ENCODE assay signal across 23 cellular contexts in the genomic region with DNA sequence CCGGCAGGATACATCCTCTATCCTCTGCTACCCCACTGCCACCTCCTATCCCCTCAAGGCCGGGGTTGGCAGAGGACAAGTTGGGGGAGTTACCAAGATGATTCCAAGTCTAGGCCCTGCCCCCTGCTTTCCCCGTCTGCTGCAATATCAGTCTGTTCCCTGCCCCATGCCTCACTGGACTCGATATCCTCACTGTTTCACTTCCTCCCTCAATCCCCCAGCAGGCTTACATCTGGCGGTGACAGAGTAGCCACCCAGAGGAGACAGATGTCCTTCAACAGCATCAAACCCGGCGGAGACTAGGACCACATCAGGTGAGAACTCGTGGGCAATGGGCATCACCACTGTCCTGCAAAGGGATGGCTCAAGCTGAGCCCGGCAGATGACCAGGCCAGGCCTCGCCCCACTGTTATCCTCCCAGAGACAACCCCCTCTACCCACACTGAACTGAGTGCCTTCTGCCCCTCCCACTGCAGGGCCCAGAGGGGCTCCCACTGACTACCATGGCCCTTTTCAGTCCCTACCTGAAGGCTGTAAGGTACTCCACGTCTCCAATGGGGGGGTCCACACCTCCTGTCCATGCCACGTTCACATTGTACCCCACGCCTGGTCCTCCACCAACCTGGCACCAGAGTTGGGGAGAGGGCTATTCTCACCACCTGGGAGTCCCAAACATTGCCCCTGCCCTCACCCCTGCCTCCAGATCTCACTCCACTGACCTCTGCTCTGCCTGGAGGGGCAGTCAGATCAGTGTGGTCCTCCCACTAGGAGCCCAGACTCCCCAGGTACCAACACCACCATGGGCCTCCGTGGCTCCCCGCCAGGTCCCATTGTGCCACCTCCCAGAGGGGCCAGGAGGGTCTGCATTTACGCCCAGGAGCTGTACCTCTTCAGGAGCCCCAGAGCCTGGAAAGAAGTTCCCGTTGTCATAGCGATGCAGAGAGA. TPM values are rescaled to one million over a fixed set of nuclear protein-coding genes. Genes with fewer than 3 reads are reported as not detected.
A peak's percentile ranks its signal among the peaks of the same experiment; 100 is the strongest.
DNase-seq lines count a peak whose midpoint lies in the region; ATAC-seq, FAIRE-seq and TF ChIP-seq lines count a peak whose summit lies in the region.
"Had no signal": no experiment of that assay in that cellular context is flagged by ENCODE, and none has a peak within 500 bp of the region (broad histone marks: within the 10 kb centered on the region; RNA-seq: fewer than 3 reads in every experiment).

No MANE protein-coding gene starts in this region.

- H3K4me3 ChIP-seq in BLaER1 treated with 17β-estradiol and CSF1 and Interleukin-3, amounts not matched to agents 10 nM and 100 nM, result no peak overlapping the region
- H3K4me3 ChIP-seq in GM12878 (no peak overlapping the region), H7 (ENCODE audit: insufficient read depth, low read depth, low read length) (no peak overlapping the region)
- H3K4me3 ChIP-seq: gastroesophageal sphincter, ovary, sigmoid colon had no signal

- intact Hi-C loops in GM12878 (cut with micrococcal nuclease; ENCODE audit: unreplicated experiment), result no loop called here

- no peak overlapping the region for H2AFZ ChIP-seq in GM12878 (ENCODE audit: control insufficient read depth, low read depth, low read length)

- H3K4me1 ChIP-seq in BLaER1 treated with 17β-estradiol and CSF1 and Interleukin-3, amounts not matched to agents 10 nM and 100 nM, result peaks cover 32 to 84% (median 56%) of the 10 kb centered on the region in 10 experiments
- H3K4me1 ChIP-seq in GM12878 (ENCODE audit: control insufficient read depth, insufficient read depth, low read length), result no peaks in the 10 kb centered on the region
- H3K4me1 ChIP-seq: BE2C, sigmoid colon had no signal

- peak overlapping the region; percentile 78 for H3K27ac Mint-ChIP-seq in nephron progenitor cell
- H3K27ac Mint-ChIP-seq: activated CD4-positive, alpha-beta T cell treated with anti-CD3 and anti-CD28 coated beads for 36 hours; activated naive CD4-positive, alpha-beta T cell treated with anti-CD3 and anti-CD28 coated beads for 36 hours had no signal

- H3K4me1 Mint-ChIP-seq in nephron progenitor cell, result peaks cover 41% of the 10 kb centered on the region
- H3K4me1 Mint-ChIP-seq: activated CD4-positive, alpha-beta T cell treated with anti-CD3 and anti-CD28 coated beads for 36 hours had no signal

- BruUV-seq in GM12878 (replicated peaks; lab: Mats Ljungman, UMichigan), result no TSS peak

- in situ Hi-C loops in GM12878 (cut with MboI), result no loop called here

- TF ChIP-seq POLR2A in GM12878 (IDR thresholded peaks at IDR 0.05; ENCODE audit: low read depth, low read length), result peak; percentile 52; the same call in 1 of the 2 replicates

- FAIRE-seq in HTR-8/SVneo (lab: Jason Lieb, UNC) (peak; percentile 44), GM12878 (lab: Jason Lieb, UNC) (no peak)

- TF ChIP-seq CTCF in GM12878 (IDR thresholded peaks at IDR 0.05 in 2 of 3, conservative IDR thresholded peaks at IDR 0.05 in 1 of 3; ENCODE audit: control insufficient read depth in 2 of 3, extremely low read depth in 1 of 3, insufficient read depth in 1 of 3, low read depth in 3 of 3, low read length in 3 of 3) (no peak), nephron progenitor cell (IDR thresholded peaks at IDR 0.05) (no peak)

- H3K9me3 ChIP-seq in BLaER1 treated with 17β-estradiol and CSF1 and Interleukin-3, amounts not matched to agents 10 nM and 100 nM (replicated peaks in 1 of 11), result no peaks in the 10 kb centered on the region
- H3K9me3 ChIP-seq in GM12878 (replicated peaks; ENCODE audit: control insufficient read depth, insufficient read depth, low read length), result no peaks in the 10 kb centered on the region
- H3K9me3 ChIP-seq: BE2C, gastroesophageal sphincter, ovary, sigmoid colon had no signal

- H3K27ac ChIP-seq in BLaER1 treated with 17β-estradiol and CSF1 and Interleukin-3, amounts not matched to agents 10 nM and 100 nM, result peak overlapping the region in 8 of 11 experiments; percentile 16 to 85 (median 58); a peak in 14 of 22 replicates
- no peak overlapping the region for H3K27ac ChIP-seq in GM12878 (ENCODE audit: control insufficient read depth, insufficient read depth)
- H3K27ac ChIP-seq: epithelial cell of prostate, ovary, sigmoid colon had no signal

- no peak for ATAC-seq in GM12878
- no peak for ATAC-seq in HG03460 (IDR thresholded peaks at IDR 0.05; ENCODE audit: unreplicated experiment)
- no peak for ATAC-seq in GM21528 (IDR thresholded peaks at IDR 0.05; ENCODE audit: low FRiP score, unreplicated experiment)
- no peak for ATAC-seq in HG02970 (IDR thresholded peaks at IDR 0.05; ENCODE audit: low FRiP score, unreplicated experiment)
- ATAC-seq: activated CD4-positive, alpha-beta T cell treated with anti-CD3 and anti-CD28 coated beads for 36 hours; gastroesophageal sphincter; left lobe of liver had no signal

- DNase-seq in HTR-8/SVneo (ENCODE audit: insufficient read length, low spot score) (no peak), GM12878 (ENCODE audit: low read depth, low spot score) (no peak), nephron progenitor cell (no peak), H7 (no peak)
- DNase-seq: activated CD4-positive, alpha-beta T cell treated with anti-CD3 and anti-CD28 coated beads for 36 hours; activated CD8-positive, alpha-beta memory T cell treated with anti-CD3 and anti-CD28 coated beads, Interleukin-2, amount 50 U/mL, for 4 hours; activated naive CD4-positive, alpha-beta T cell treated with anti-CD3 and anti-CD28 coated beads for 36 hours; BE2C; cortex of kidney; DMS153; NCI-H146; NCI-H446; ovary; SHP77 treated with DMSO at 0.1 percent for 48 hours; sigmoid colon; T-helper 9 cell had no signal

- H3K27me3 Mint-ChIP-seq in nephron progenitor cell (ENCODE audit: low read depth, poor library complexity), result no peaks in the 10 kb centered on the region
- H3K27me3 Mint-ChIP-seq: activated CD4-positive, alpha-beta T cell treated with anti-CD3 and anti-CD28 coated beads for 36 hours had no signal

- no peak overlapping the region for H3K4me3 Mint-ChIP-seq in nephron progenitor cell
- H3K4me3 Mint-ChIP-seq: activated CD4-positive, alpha-beta T cell treated with anti-CD3 and anti-CD28 coated beads for 36 hours; activated naive CD4-positive, alpha-beta T cell treated with anti-CD3 and anti-CD28 coated beads for 36 hours had no signal

- H3K9ac ChIP-seq in BLaER1 treated with 17β-estradiol and CSF1 and Interleukin-3, amounts not matched to agents 10 nM and 100 nM, result peak overlapping the region in 6 of 11 experiments; percentile 0 to 47 (median 31); a peak in 8 of 22 replicates
- H3K9ac ChIP-seq in GM12878 (ENCODE audit: control insufficient read depth, insufficient read depth, low read length), result no peak overlapping the region

- SMC1A ChIA-PET in GM12878 (lab: Charles Lee; ENCODE audit: uncharacterized antibody, unreplicated experiment), result no interaction called here

- H3K9me3 Mint-ChIP-seq in nephron progenitor cell, result no peaks in the 10 kb centered on the region
- H3K9me3 Mint-ChIP-seq: activated naive CD4-positive, alpha-beta T cell treated with anti-CD3 and anti-CD28 coated beads for 36 hours had no signal

- peaks cover 46% of the 10 kb centered on the region for H3K36me3 Mint-ChIP-seq in nephron progenitor cell (ENCODE audit: low read depth)

- H3K4me2 ChIP-seq in BLaER1 treated with 17β-estradiol and CSF1 and Interleukin-3, amounts not matched to agents 10 nM and 100 nM, result peak overlapping the region in 10 of 11 experiments; percentile 0 to 96 (median 55); a peak in 18 of 22 replicates
- no peak overlapping the region for H3K4me2 ChIP-seq in GM12878 (ENCODE audit: control insufficient read depth, insufficient read depth)

- no peak for TF ChIP-seq RAD21 in GM12878 (IDR thresholded peaks at IDR 0.05; ENCODE audit: insufficient read depth, low read depth, low read length)

- 64% methylated on average over 18 of the region's 18 CpGs for WGBS in GM12878 (ENCODE audit: insufficient coverage, insufficient replicate concordance, low lambda C conversion rate, missing lambda C conversion rate)

- no peaks in the 10 kb centered on the region for H3K27me3 ChIP-seq in BLaER1 treated with 17β-estradiol and CSF1 and Interleukin-3, amounts not matched to agents 10 nM and 100 nM
- H3K27me3 ChIP-seq in GM12878 (replicated peaks in 1 of 2; ENCODE audit: control insufficient read depth in 2 of 2, insufficient read depth in 2 of 2, low read length in 1 of 2), result no peaks in the 10 kb centered on the region
- no peaks in the 10 kb centered on the region for H3K27me3 ChIP-seq in H7 (ENCODE audit: control insufficient read depth, insufficient read depth, low read length)
- H3K27me3 ChIP-seq: BE2C, gastroesophageal sphincter, ovary, sigmoid colon had no signal

- RAD21 ChIA-PET in GM12878 (lab: Charles Lee; ENCODE audit: unreplicated experiment), result no interaction called here

- CTCF ChIA-PET in GM12878 (lab: Yijun Ruan, JAX), result no interaction called here

- H3K79me2 ChIP-seq in GM12878 (ENCODE audit: control insufficient read depth, insufficient read depth, low read length), result no peaks in the 10 kb centered on the region

- peaks cover 0 to 25% (median 8%) of the 10 kb centered on the region in 11 experiments; a peak in 10 of 22 replicates for H4K20me1 ChIP-seq in BLaER1 treated with 17β-estradiol and CSF1 and Interleukin-3, amounts not matched to agents 10 nM and 100 nM
- H4K20me1 ChIP-seq in GM12878 (ENCODE audit: control insufficient read depth, insufficient read depth), result no peaks in the 10 kb centered on the region; the same call in 1 of the 2 replicates

- TF ChIP-seq EP300 in GM12878 (IDR thresholded peaks at IDR 0.05; ENCODE audit: borderline replicate concordance in 1 of 2, control insufficient read depth in 1 of 2, low read depth in 2 of 2, low read length in 2 of 2), result no peak

- POLR2A ChIA-PET in GM12878 (lab: Charles Lee), result no interaction called here

- H3K36me3 ChIP-seq in BLaER1 treated with 17β-estradiol and CSF1 and Interleukin-3, amounts not matched to agents 10 nM and 100 nM, result peaks cover 74 to 99% (median 91%) of the 10 kb centered on the region in 11 experiments
- peaks cover 17 to 32% of the 10 kb centered on the region in 2 experiments; a peak in 3 of 4 replicates for H3K36me3 ChIP-seq in GM12878 (ENCODE audit: control insufficient read depth in 2 of 2, insufficient read depth in 2 of 2, low read length in 1 of 2)
- peaks cover 35% of the 10 kb centered on the region for H3K36me3 ChIP-seq in H7 (replicated peaks; ENCODE audit: control insufficient read depth, insufficient read depth, low read length)
- H3K36me3 ChIP-seq: ovary had no signal

RNA-seq across cellular contexts. Expression of gene G6PC3, which starts 9.6 kb away (rescaled TPM):
- total RNA-seq in GM12878 (2013; cell fraction: nucleolus; rRNA removed), result 30.8 and 38.5 TPM in 2 replicates
- total RNA-seq in GM12878 (2014; rRNA removed) (35.8 and 36.8 TPM in 2 replicates), GM12878 (2014; rRNA removed; fragmentation: Illumina TruSeq; extraction: Trizol) (19.8 and 20.8 TPM in 2 replicates), GM12878 (2021) (49.9 and 51.8 TPM in 2 replicates)
- 16.4 TPM for polyA plus RNA-seq in GM12878 (2011; ENCODE audit: low read depth)
- polyA plus RNA-seq in GM12878 (2011; rRNA removed) (13.3 and 24.5 TPM in 2 replicates), GM12878 (2014; fragmentation: Illumina TruSeq; extraction: Trizol) (20.7 and 49.2 TPM in 2 replicates), GM12878 (2014; fragmentation: Nextera tagmentation; extraction: Ambion mirVana) (10 to 100 TPM; 13.0 to 18.2 TPM), GM12878 (2014; rRNA removed) (69.1 and 71.7 TPM in 2 replicates), GM12878 (2016; fragmentation: Nextera tagmentation; extraction: Ambion mirVana) (10 to 100 TPM; 81.6 to 93.7 TPM)
- 48.6 and 72.9 TPM in 2 replicates for polyA plus RNA-seq in GM12878 (2011; cell fraction: cytosol; rRNA removed)
- polyA plus RNA-seq in GM12878 (2011; cell fraction: nucleus; rRNA removed), result 22.6 and 24.8 TPM in 2 replicates
- polyA plus RNA-seq in GM12878 (2012), result 35.0 and 49.7 TPM in 2 replicates
- 29.5 and 57.0 TPM in 2 replicates for polyA minus RNA-seq in GM12878 (2011; rRNA and poly(A)+ RNA removed)
- polyA minus RNA-seq in GM12878 (2011; cell fraction: cytosol; rRNA and poly(A)+ RNA removed), result 11.4 and 16.8 TPM in 2 replicates
- polyA minus RNA-seq in GM12878 (2011; cell fraction: nucleus; rRNA and poly(A)+ RNA removed), result 18.3 and 33.5 TPM in 2 replicates
- 94.0 and 104 TPM in 2 replicates for total RNA-seq in H7 (2014; rRNA removed; shearing (Covaris generic))

RNA-seq across cellular contexts. Expression of gene LSM12, which starts 13.7 kb away (rescaled TPM):
- 15.5 and 19.4 TPM in 2 replicates for total RNA-seq in GM12878 (2013; cell fraction: nucleolus; rRNA removed)
- total RNA-seq in GM12878 (2014; rRNA removed), result 56.3 and 60.9 TPM in 2 replicates
- 61.4 and 66.1 TPM in 2 replicates for total RNA-seq in GM12878 (2014; rRNA removed; fragmentation: Illumina TruSeq; extraction: Trizol)
- total RNA-seq in GM12878 (2021), result 74.0 and 75.6 TPM in 2 replicates
- 30.4 TPM for polyA plus RNA-seq in GM12878 (2011; ENCODE audit: low read depth)
- polyA plus RNA-seq in GM12878 (2011; rRNA removed), result 63.5 and 66.5 TPM in 2 replicates
- polyA plus RNA-seq in GM12878 (2011; cell fraction: cytosol; rRNA removed), result 56.2 and 57.3 TPM in 2 replicates
- 21.2 and 23.1 TPM in 2 replicates for polyA plus RNA-seq in GM12878 (2011; cell fraction: nucleus; rRNA removed)
- polyA plus RNA-seq in GM12878 (2012), result 36.7 and 44.6 TPM in 2 replicates
- 87.8 and 94.6 TPM in 2 replicates for polyA plus RNA-seq in GM12878 (2014; fragmentation: Illumina TruSeq; extraction: Trizol)
- 100 to 1,000 TPM in 1 of 2 experiments, 10 to 100 TPM in 1; 51.1 to 206 TPM for polyA plus RNA-seq in GM12878 (2014; fragmentation: Nextera tagmentation; extraction: Ambion mirVana)
- polyA plus RNA-seq in GM12878 (2014; rRNA removed), result 50.6 and 57.3 TPM in 2 replicates
- 100 to 1,000 TPM; 131 to 132 TPM for polyA plus RNA-seq in GM12878 (2016; fragmentation: Nextera tagmentation; extraction: Ambion mirVana)
- polyA minus RNA-seq in GM12878 (2011; rRNA and poly(A)+ RNA removed), result 75.6 and 90.0 TPM in 2 replicates
- 29.1 and 33.5 TPM in 2 replicates for polyA minus RNA-seq in GM12878 (2011; cell fraction: cytosol; rRNA and poly(A)+ RNA removed)
- 9.8 and 16.6 TPM in 2 replicates for polyA minus RNA-seq in GM12878 (2011; cell fraction: nucleus; rRNA and poly(A)+ RNA removed)
- 101 and 109 TPM in 2 replicates for total RNA-seq in H7 (2014; rRNA removed; shearing (Covaris generic))

RNA-seq across cellular contexts. Expression of gene HDAC5, which starts 43.3 kb away (rescaled TPM):
- 47.3 and 62.5 TPM in 2 replicates for total RNA-seq in GM12878 (2013; cell fraction: nucleolus; rRNA removed)
- total RNA-seq in GM12878 (2014; rRNA removed), result 47.1 and 58.0 TPM in 2 replicates
- 17.7 and 19.7 TPM in 2 replicates for total RNA-seq in GM12878 (2014; rRNA removed; fragmentation: Illumina TruSeq; extraction: Trizol)
- total RNA-seq in GM12878 (2021), result 45.1 and 49.4 TPM in 2 replicates
- polyA plus RNA-seq in GM12878 (2011; ENCODE audit: low read depth), result 11.4 TPM
- 12.4 and 24.7 TPM in 2 replicates for polyA plus RNA-seq in GM12878 (2011; rRNA removed)
- 36.5 and 41.2 TPM in 2 replicates for polyA plus RNA-seq in GM12878 (2011; cell fraction: cytosol; rRNA removed)
- 58.9 and 69.3 TPM in 2 replicates for polyA plus RNA-seq in GM12878 (2011; cell fraction: nucleus; rRNA removed)
- 24.2 and 26.0 TPM in 2 replicates for polyA plus RNA-seq in GM12878 (2012)
- polyA plus RNA-seq in GM12878 (2014; fragmentation: Illumina TruSeq; extraction: Trizol), result 6.6 and 19.2 TPM in 2 replicates
- 1 to 10 TPM; 1.1 to 2.0 TPM for polyA plus RNA-seq in GM12878 (2014; fragmentation: Nextera tagmentation; extraction: Ambion mirVana)
- 38.9 and 39.3 TPM in 2 replicates for polyA plus RNA-seq in GM12878 (2014; rRNA removed)
- 10 to 100 TPM; 30.0 to 34.8 TPM for polyA plus RNA-seq in GM12878 (2016; fragmentation: Nextera tagmentation; extraction: Ambion mirVana)
- polyA minus RNA-seq in GM12878 (2011; rRNA and poly(A)+ RNA removed), result 52.7 and 88.1 TPM in 2 replicates
- 29.1 and 31.3 TPM in 2 replicates for polyA minus RNA-seq in GM12878 (2011; cell fraction: cytosol; rRNA and poly(A)+ RNA removed)
- 30.7 and 56.7 TPM in 2 replicates for polyA minus RNA-seq in GM12878 (2011; cell fraction: nucleus; rRNA and poly(A)+ RNA removed)
- total RNA-seq in H7 (2014; rRNA removed; shearing (Covaris generic)), result 72.5 and 89.0 TPM in 2 replicates
